1 cellular context compared by ENCODE assay signal in the genomic region with DNA sequence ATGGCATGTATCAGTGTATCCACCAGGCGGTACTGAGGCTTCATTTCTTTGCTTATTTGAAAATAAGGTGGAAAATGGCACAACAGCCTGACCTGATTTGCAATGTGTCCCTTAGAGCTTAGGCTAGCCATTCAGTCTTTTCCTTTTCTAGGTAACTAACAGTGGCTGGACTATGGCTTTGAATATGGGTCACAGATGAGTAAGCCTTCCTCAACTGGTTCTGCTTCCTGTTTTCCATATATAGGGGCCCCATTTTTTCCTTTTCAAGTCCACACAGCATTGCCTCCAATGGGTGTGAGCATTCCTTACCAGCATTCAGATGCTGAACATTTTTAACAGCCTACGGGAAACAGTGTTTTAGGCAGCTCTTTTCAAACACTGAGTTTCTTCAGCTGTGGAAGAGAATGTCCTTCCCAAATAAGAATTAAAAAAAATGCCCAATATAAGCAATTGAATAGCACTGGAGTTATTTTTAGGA.
TF ChIP-seq lines count a peak whose summit lies in the region.

No MANE protein-coding gene starts in this region.

TF ChIP-seq in HCT116, 20 proteins besides CTCF, POLR2A, EP300 and RAD21 (continued from another document):
- TF ChIP-seq, protein P1, sequence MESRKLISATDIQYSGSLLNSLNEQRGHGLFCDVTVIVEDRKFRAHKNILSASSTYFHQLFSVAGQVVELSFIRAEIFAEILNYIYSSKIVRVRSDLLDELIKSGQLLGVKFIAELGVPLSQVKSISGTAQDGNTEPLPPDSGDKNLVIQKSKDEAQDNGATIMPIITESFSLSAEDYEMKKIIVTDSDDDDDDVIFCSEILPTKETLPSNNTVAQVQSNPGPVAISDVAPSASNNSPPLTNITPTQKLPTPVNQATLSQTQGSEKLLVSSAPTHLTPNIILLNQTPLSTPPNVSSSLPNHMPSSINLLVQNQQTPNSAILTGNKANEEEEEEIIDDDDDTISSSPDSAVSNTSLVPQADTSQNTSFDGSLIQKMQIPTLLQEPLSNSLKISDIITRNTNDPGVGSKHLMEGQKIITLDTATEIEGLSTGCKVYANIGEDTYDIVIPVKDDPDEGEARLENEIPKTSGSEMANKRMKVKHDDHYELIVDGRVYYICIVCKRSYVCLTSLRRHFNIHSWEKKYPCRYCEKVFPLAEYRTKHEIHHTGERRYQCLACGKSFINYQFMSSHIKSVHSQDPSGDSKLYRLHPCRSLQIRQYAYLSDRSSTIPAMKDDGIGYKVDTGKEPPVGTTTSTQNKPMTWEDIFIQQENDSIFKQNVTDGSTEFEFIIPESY (IDR thresholded peaks at IDR 0.05; ENCODE audit: extremely low read depth, insufficient replicate concordance, low read length) = no peak
- peak; percentile 65 for TF ChIP-seq SP1 (IDR thresholded peaks at IDR 0.05; ENCODE audit: low read depth)
- no peak for TF ChIP-seq CEBPB (IDR thresholded peaks at IDR 0.05; ENCODE audit: low read depth)
- TF ChIP-seq TCF7L2 (IDR thresholded peaks at IDR 0.05; ENCODE audit: borderline replicate concordance, extremely low read depth, insufficient read depth, insufficient read length) = no peak
- no peak for TF ChIP-seq EZH2phosphoT487 (IDR thresholded peaks at IDR 0.05; ENCODE audit: borderline replicate concordance)
- TF ChIP-seq ATF3 (IDR thresholded peaks at IDR 0.05) = no peak
